Comparison of ENCODE assay signal across 9 cellular contexts in the genomic region with DNA sequence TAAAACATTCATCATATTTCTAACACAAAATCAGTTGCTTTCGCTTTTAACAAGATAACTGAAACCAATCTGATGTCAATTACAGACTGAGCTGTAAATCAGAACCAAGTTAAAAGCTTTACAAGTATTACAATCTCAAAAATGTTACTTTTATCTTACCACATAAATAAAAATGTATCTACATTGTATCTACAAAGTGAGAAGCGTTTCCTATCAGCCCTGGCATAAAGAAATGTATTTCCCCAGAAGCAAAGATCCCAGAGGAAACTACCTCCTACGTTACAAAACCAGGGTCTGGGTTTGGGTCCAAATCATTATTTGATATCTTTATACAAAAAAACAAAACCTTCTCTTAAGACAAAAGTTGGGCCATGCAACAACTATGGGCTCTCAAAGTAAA. TPM values are rescaled to one million over a fixed set of nuclear protein-coding genes. Genes with fewer than 3 reads are reported as not detected.
DNase-seq lines count a peak whose midpoint lies in the region; ATAC-seq and TF ChIP-seq lines count a peak whose summit lies in the region.
"Had no signal": no experiment of that assay in that cellular context is flagged by ENCODE, and none has a peak within 500 bp of the region (broad histone marks: within the 10 kb centered on the region; RNA-seq: fewer than 3 reads in every experiment).

No MANE protein-coding gene starts in this region.

- H3K27me3 ChIP-seq in adrenal gland (no peaks in the 10 kb centered on the region), kidney epithelial cell (ENCODE audit: control insufficient read depth, insufficient read depth, low read length) (no peaks in the 10 kb centered on the region), stomach smooth muscle (ENCODE audit: control insufficient read depth in 1 of 2, insufficient read depth in 2 of 2, low read length in 2 of 2) (no peaks in the 10 kb centered on the region)

- H3K4me1 ChIP-seq in adrenal gland (replicated peaks in 1 of 2) (peaks cover 22 to 59% of the 10 kb centered on the region in 2 donors), stomach smooth muscle (ENCODE audit: control insufficient read depth, insufficient read depth, low read length) (peaks cover 15% of the 10 kb centered on the region)

- TF ChIP-seq POLR2A in adrenal gland (IDR thresholded peaks at IDR 0.05), result no peak

- intact Hi-C loops in adrenal gland (cut with DNase I), result loop anchor here (5.0 to 10.0 kb wide), 3 partner anchors 97 to 183 kb away; partner anchors contain the start of gene ARPC1A (in 1 of the 2)

- no peak overlapping the region for H3K4me3 ChIP-seq in Jurkat, Clone E6-1 (ENCODE audit: low read length)
- H3K4me3 ChIP-seq in adrenal gland (peak overlapping the region in 1 of 4 donors; percentile 98), kidney epithelial cell (ENCODE audit: low read depth, low read length) (peak overlapping the region; percentile 81), stomach smooth muscle (ENCODE audit: low read length in 2 of 2) (peak overlapping the region; percentile 77 to 83)

- H3K9me3 ChIP-seq in adrenal gland (replicated peaks in 1 of 3), result no peaks in the 10 kb centered on the region
- H3K9me3 ChIP-seq in stomach smooth muscle (ENCODE audit: control insufficient read depth in 2 of 2, low read length in 2 of 2), result no peaks in the 10 kb centered on the region

- peak overlapping the region; percentile 77 to 87 for H3K9ac ChIP-seq in stomach smooth muscle (ENCODE audit: low read length in 2 of 2)

- H3K36me3 ChIP-seq in adrenal gland (replicated peaks in 1 of 2) (no peaks in the 10 kb centered on the region), kidney epithelial cell (ENCODE audit: control insufficient read depth, insufficient read depth, low read length) (no peaks in the 10 kb centered on the region), stomach smooth muscle (ENCODE audit: control insufficient read depth in 2 of 2, insufficient read depth in 2 of 2, low read length in 2 of 2) (no peaks in the 10 kb centered on the region)

- WGBS in adrenal gland, 4 donors, result 12 to 25% (median 22%) methylated on average over 3 of the region's 3 CpGs

- TF ChIP-seq CTCF in adrenal gland (IDR thresholded peaks at IDR 0.05) (no peak), kidney epithelial cell (IDR thresholded peaks at IDR 0.05; ENCODE audit: insufficient read depth, low read length, poor library complexity, severe bottlenecking) (no peak)

- DNase-seq in Jurkat, Clone E6-1 (ENCODE audit: low read depth, low spot score), result peak; percentile 33
- DNase-seq in adrenal gland, result no peak
- DNase-seq in kidney epithelial cell (ENCODE audit: low read depth), result no peak
- DNase-seq in NK-92 (lab: John Stamatoyannopoulos, UW; ENCODE audit: unreplicated experiment), result no peak
- no peak for DNase-seq in GM19240 (ENCODE audit: insufficient read length, low spot score)
- DNase-seq in hepatic stellate cell (ENCODE audit: low spot score), result no peak
- DNase-seq: NCI-H2107 had no signal

- no peak for ATAC-seq in GM19351 (IDR thresholded peaks at IDR 0.05; ENCODE audit: unreplicated experiment)

- H3K27ac ChIP-seq in adrenal gland (peak overlapping the region; percentile 78 to 100 (median 96)), stomach smooth muscle (ENCODE audit: low read length) (peak overlapping the region; percentile 84)

RNA-seq across cellular contexts. Expression of gene SMURF1, which starts 2.6 kb away (rescaled TPM):
- 10.8 TPM for polyA plus RNA-seq in Jurkat, Clone E6-1 (2012; ENCODE audit: insufficient read depth, insufficient read length)
- 10 to 100 TPM; 16.7 to 40.3 (median 23.0) TPM for total RNA-seq in adrenal gland
- 10 to 100 TPM in 2 of 3 donors, 1 to 10 TPM in 1; 8.9 to 16.7 (median 14.8) TPM for polyA plus RNA-seq in adrenal gland
- total RNA-seq in kidney epithelial cell, result 51.3 and 55.1 TPM in 2 replicates
